9 cellular contexts compared by ENCODE assay signal in genomic region chr9:112028242-112029221, GRCh38.
DNase-seq lines count a peak whose midpoint lies in the region; ATAC-seq and TF ChIP-seq lines count a peak whose summit lies in the region.
"Had no signal": no experiment of that assay in that cellular context is flagged by ENCODE, and none has a peak within 500 bp of the region (broad histone marks: within the 10 kb centered on the region; RNA-seq: fewer than 3 reads in every experiment).

No MANE protein-coding gene starts in this region.

- no peaks in the 10 kb centered on the region for H3K9me3 ChIP-seq in smooth muscle cell (replicated peaks; ENCODE audit: low read depth)

- H3K27me3 ChIP-seq in GM23338 (ENCODE audit: insufficient read depth) (no peaks in the 10 kb centered on the region), smooth muscle cell (ENCODE audit: low read depth) (no peaks in the 10 kb centered on the region)

- H3K27me3 Mint-ChIP-seq in stimulated activated naive CD8-positive, alpha-beta T cell treated with anti-CD3 and anti-CD28 coated beads, Interleukin-15, amount 100 ng/mL, for 72 hours: peaks cover 22% of the 10 kb centered on the region
- peaks cover 3% of the 10 kb centered on the region for H3K27me3 Mint-ChIP-seq in GM23338 (ENCODE audit: insufficient read depth, low read depth, poor library complexity)

- WGBS in smooth muscle cell (ENCODE audit: low lambda C conversion rate): 80% methylated on average over 13 of the region's 13 CpGs

- H3K9ac ChIP-seq in smooth muscle cell (ENCODE audit: low read depth): no peak overlapping the region

- H3K27ac ChIP-seq in GM23338 (ENCODE audit: low read depth): no peak overlapping the region
- H3K27ac ChIP-seq in smooth muscle cell (ENCODE audit: low read depth): no peak overlapping the region

- H3K4me1 Mint-ChIP-seq in stimulated activated naive CD8-positive, alpha-beta T cell treated with anti-CD3 and anti-CD28 coated beads, Interleukin-15, amount 100 ng/mL, for 72 hours: peaks cover 47% of the 10 kb centered on the region
- H3K4me1 Mint-ChIP-seq in GM23338: peaks cover 10% of the 10 kb centered on the region

- H2AFZ ChIP-seq in GM23338 (no peak overlapping the region), smooth muscle cell (ENCODE audit: low read depth) (no peak overlapping the region)

- no peaks in the 10 kb centered on the region for H3F3A ChIP-seq in GM23338 (replicated peaks; ENCODE audit: low read depth)
- no peaks in the 10 kb centered on the region for H3F3A ChIP-seq in smooth muscle cell (ENCODE audit: low read depth)

- H4K20me1 ChIP-seq in GM23338 (replicated peaks; ENCODE audit: insufficient read depth): no peaks in the 10 kb centered on the region
- H4K20me1 ChIP-seq in smooth muscle cell (ENCODE audit: low read depth): no peaks in the 10 kb centered on the region

- H3K4me2 ChIP-seq in GM23338 (no peak overlapping the region), smooth muscle cell (no peak overlapping the region)

- peaks cover 3% of the 10 kb centered on the region; the same call in 1 of the 2 replicates for H3K9me2 ChIP-seq in GM23338 (ENCODE audit: insufficient read depth)

- peak overlapping the region in 1 of 2 donors; percentile 46 for H3K4me3 Mint-ChIP-seq in stimulated activated naive CD8-positive, alpha-beta T cell treated with anti-CD3 and anti-CD28 coated beads, Interleukin-15, amount 100 ng/mL, for 72 hours
- no peak overlapping the region for H3K4me3 Mint-ChIP-seq in GM23338

- H3K4me3 ChIP-seq in GM23338: no peak overlapping the region
- no peak overlapping the region for H3K4me3 ChIP-seq in smooth muscle cell
- H3K4me3 ChIP-seq: skin epidermis had no signal

- H3K36me3 ChIP-seq in GM23338 (ENCODE audit: insufficient read depth) (no peaks in the 10 kb centered on the region), smooth muscle cell (ENCODE audit: low read depth) (no peaks in the 10 kb centered on the region)

- H3K79me2 ChIP-seq in GM23338 (replicated peaks; ENCODE audit: insufficient read depth) (no peaks in the 10 kb centered on the region), smooth muscle cell (ENCODE audit: low read depth) (no peaks in the 10 kb centered on the region)

- H3K4me1 ChIP-seq in GM23338 (ENCODE audit: insufficient read depth) (peaks cover 10% of the 10 kb centered on the region; the same call in 1 of the 2 replicates), smooth muscle cell (ENCODE audit: low read depth) (peaks cover 21% of the 10 kb centered on the region)

- H3K9me3 Mint-ChIP-seq in stimulated activated naive CD8-positive, alpha-beta T cell treated with anti-CD3 and anti-CD28 coated beads, Interleukin-15, amount 100 ng/mL, for 72 hours: peaks cover 0 to 7% of the 10 kb centered on the region in 2 donors
- H3K9me3 Mint-ChIP-seq in GM23338: no peaks in the 10 kb centered on the region

- TF ChIP-seq CTCF in GM23338 (conservative IDR thresholded peaks at IDR 0.05; ENCODE audit: low read depth in 2 of 2): no peak
- no peak for TF ChIP-seq CTCF in smooth muscle cell (IDR thresholded peaks at IDR 0.05; ENCODE audit: borderline replicate concordance, insufficient read depth, poor library complexity, severe bottlenecking)

- H3K36me3 Mint-ChIP-seq in GM23338 (ENCODE audit: low read depth): no peaks in the 10 kb centered on the region

- DNase-seq in stimulated activated CD4-positive, alpha-beta T cell treated with anti-CD3 and anti-CD28 coated beads, Interleukin-2, amount 100 ng/mL, for 24 hours: peak; percentile 31 to 34
- no peak for DNase-seq in stimulated activated CD4-positive, alpha-beta T cell treated with anti-CD3 and anti-CD28 coated beads, Interleukin-12 subunit alpha, Interleukin-12 subunit beta, amount 100 ng/mL, for 4 hours
- peak; percentile 47 for DNase-seq in activated CD4-positive, CD25-positive, alpha-beta regulatory T cell treated with anti-CD3 and anti-CD28 coated beads, Interleukin-2, amount 50 U/mL, for 72 hours
- peak; percentile 52 to 70 for DNase-seq in stimulated activated naive CD8-positive, alpha-beta T cell treated with anti-CD3 and anti-CD28 coated beads, Interleukin-15, amount 100 ng/mL, for 72 hours
- DNase-seq in C1 segment of cervical spinal cord (lab: John Stamatoyannopoulos, UW) (no peak), GM23338 (ENCODE audit: low spot score) (no peak), smooth muscle cell (lab: John Stamatoyannopoulos, UW; ENCODE audit: unreplicated experiment) (no peak)

- ATAC-seq in HG02885 (IDR thresholded peaks at IDR 0.05; ENCODE audit: poor library complexity, unreplicated experiment) (peak; percentile 57), GM23338 (no peak)
- peak; percentile 92 for ATAC-seq in stimulated activated naive CD8-positive, alpha-beta T cell treated with anti-CD3 and anti-CD28 coated beads, Interleukin-15, amount 100 ng/mL, for 72 hours

- peak overlapping the region; percentile 61 to 91 for H3K27ac Mint-ChIP-seq in stimulated activated naive CD8-positive, alpha-beta T cell treated with anti-CD3 and anti-CD28 coated beads, Interleukin-15, amount 100 ng/mL, for 72 hours
- no peak overlapping the region for H3K27ac Mint-ChIP-seq in GM23338

TF ChIP-seq in GM23338, 12 proteins besides CTCF, POLR2A, EP300 and RAD21:
- TF ChIP-seq REST (IDR thresholded peaks at IDR 0.05; ENCODE audit: unreplicated experiment) (no peak), ZNF331 (CRISPR knock-in tag; IDR thresholded peaks at IDR 0.05; ENCODE audit: low read depth) (no peak), ETS1 (IDR thresholded peaks at IDR 0.05) (no peak)

Comparison
In these comparisons a context has a peak if more than half of its experiments do, and no peak if none do; other contexts are left out.
1. DNase-seq: peak in stimulated activated CD4-positive, alpha-beta T cell treated with anti-CD3 and anti-CD28 coated beads, Interleukin-2, amount 100 ng/mL, for 24 hours (2 of 2), activated CD4-positive, CD25-positive, alpha-beta regulatory T cell treated with anti-CD3 and anti-CD28 coated beads, Interleukin-2, amount 50 U/mL, for 72 hours (single experiment) and stimulated activated naive CD8-positive, alpha-beta T cell treated with anti-CD3 and anti-CD28 coated beads, Interleukin-15, amount 100 ng/mL, for 72 hours (2 of 2); none in stimulated activated CD4-positive, alpha-beta T cell treated with anti-CD3 and anti-CD28 coated beads, Interleukin-12 subunit alpha, Interleukin-12 subunit beta, amount 100 ng/mL, for 4 hours (single experiment), C1 segment of cervical spinal cord (0 of 14), GM23338 (single experiment) and smooth muscle cell (single experiment).